In genomic region chr14:100237735-100238418, GRCh38 we compare ENCODE assay signal across 1 cellular context.
A peak's percentile ranks its signal among the peaks of the same experiment; 100 is the strongest.
TF ChIP-seq lines count a peak whose summit lies in the region.

No MANE protein-coding gene starts in this region.

TF ChIP-seq in H1, 55 proteins besides CTCF, POLR2A, EP300 and RAD21 (continued from another document):
- TF ChIP-seq MAX (IDR thresholded peaks at IDR 0.05) (no peak), SP2 (IDR thresholded peaks at IDR 0.05; ENCODE audit: low read length) (no peak), RFX5 (IDR thresholded peaks at IDR 0.05; ENCODE audit: borderline replicate concordance, low read depth, low read length) (no peak), KDM1A (IDR thresholded peaks at IDR 0.05; ENCODE audit: borderline replicate concordance, low read length) (0 out of 2 replicates have a peak, but pooled peaks have one; percentile 12), SP4 (IDR thresholded peaks at IDR 0.05; ENCODE audit: low read length) (no peak), GABPA (IDR thresholded peaks at IDR 0.05; ENCODE audit: borderline replicate concordance, insufficient read depth, low read length) (peak; percentile 84; the same call in 1 of the 2 replicates), KDM5A (IDR thresholded peaks at IDR 0.05; ENCODE audit: low read length) (peak; percentile 58; the same call in 1 of the 2 replicates), PHF8 (conservative IDR thresholded peaks at IDR 0.05; ENCODE audit: low read depth, low read length) (no peak), CHD2 (IDR thresholded peaks at IDR 0.05; ENCODE audit: low read length) (no peak), USF2 (IDR thresholded peaks at IDR 0.05; ENCODE audit: low read length) (no peak), ATF3 (IDR thresholded peaks at IDR 0.05; ENCODE audit: insufficient read depth, low read depth, low read length) (no peak), JUN (IDR thresholded peaks at IDR 0.05; ENCODE audit: low read depth, low read length) (no peak), ATF2 (IDR thresholded peaks at IDR 0.05; ENCODE audit: low read length) (no peak), TBP (IDR thresholded peaks at IDR 0.05; ENCODE audit: low read depth, low read length) (peak; percentile 17; the same call in 1 of the 2 replicates), BACH1 (IDR thresholded peaks at IDR 0.05; ENCODE audit: low read length) (no peak), POLR2AphosphoS5 (IDR thresholded peaks at IDR 0.05; ENCODE audit: low read depth, low read length) (no peak; the same call in 1 of the 2 replicates), CEBPB (IDR thresholded peaks at IDR 0.05; ENCODE audit: low read depth, low read length) (no peak), KDM4A (IDR thresholded peaks at IDR 0.05; ENCODE audit: low read depth, low read length, severe bottlenecking) (peak; percentile 19), YY1 (IDR thresholded peaks at IDR 0.05; ENCODE audit: low read depth, low read length) (peak; percentile 73; the same call in 1 of the 2 replicates), NANOG (IDR thresholded peaks at IDR 0.05; ENCODE audit: insufficient read depth, low read depth, low read length, poor library complexity, severe bottlenecking) (no peak), HDAC2 (IDR thresholded peaks at IDR 0.05; ENCODE audit: borderline replicate concordance in 1 of 2, low read depth in 2 of 2, low read length in 2 of 2) (0 out of 4 replicates have a peak, but pooled peaks of 1 of the 2 experiments have one; percentile 71), TAF1 (IDR thresholded peaks at IDR 0.05; ENCODE audit: low read depth, low read length) (peak; percentile 77)
